In genomic region chr14:22766457-22767322, GRCh38 we compare ENCODE assay signal across 8 cellular contexts. TPM values are rescaled to one million over a fixed set of nuclear protein-coding genes. Genes with fewer than 3 reads are reported as not detected.
DNase-seq lines count a peak whose midpoint lies in the region; ATAC-seq and TF ChIP-seq lines count a peak whose summit lies in the region.

Gene OXA1L (plus strand): TSS chr14:22766688. CDS start chr14:22766702, 14 bp downstream.

- no peaks in the 10 kb centered on the region for H3K9me3 Mint-ChIP-seq in activated naive CD4-positive, alpha-beta T cell treated with anti-CD3 and anti-CD28 coated beads, Interleukin-2, amount 50 U/mL, for 24 hours

- peak within 1 kb of the TSS; percentile 73 for H3K4me3 ChIP-seq in HFF-Myc (replicated peaks; ENCODE audit: low read depth, low read length)

- H3K27ac Mint-ChIP-seq in activated naive CD4-positive, alpha-beta T cell treated with anti-CD3 and anti-CD28 coated beads, Interleukin-2, amount 50 U/mL, for 24 hours = peak within 1 kb of the TSS; percentile 99

- TF ChIP-seq CTCF in HFF-Myc (IDR thresholded peaks at IDR 0.05; ENCODE audit: low read depth, low read length, missing control alignments) = no peak

- peak within 1 kb of the TSS; percentile 96 for H3K4me3 Mint-ChIP-seq in activated naive CD4-positive, alpha-beta T cell treated with anti-CD3 and anti-CD28 coated beads, Interleukin-2, amount 50 U/mL, for 24 hours

- DNase-seq in GF-D8 (lab: John Stamatoyannopoulos, UW) (peak; percentile 94), HFF-Myc (ENCODE audit: extremely low read depth, low read depth) (peak; percentile 95), NCI-H1092 (lab: John Stamatoyannopoulos, UW) (peak; percentile 99), glomerular endothelial cell (ENCODE audit: extremely low read depth, low read depth, low spot score) (peak; percentile 90), occipital lobe (lab: John Stamatoyannopoulos, UW) (peak; percentile 88)

- H3K27me3 Mint-ChIP-seq in activated naive CD4-positive, alpha-beta T cell treated with anti-CD3 and anti-CD28 coated beads, Interleukin-2, amount 50 U/mL, for 24 hours = no peaks in the 10 kb centered on the region

- peak within 1 kb of the TSS; percentile 96 for H3K27ac ChIP-seq in temporal lobe (ENCODE audit: low read depth, low read length)

- H3K4me1 Mint-ChIP-seq in activated naive CD4-positive, alpha-beta T cell treated with anti-CD3 and anti-CD28 coated beads, Interleukin-2, amount 50 U/mL, for 24 hours = peaks cover 37% of the 10 kb centered on the region

- H3K36me3 Mint-ChIP-seq in activated naive CD4-positive, alpha-beta T cell treated with anti-CD3 and anti-CD28 coated beads, Interleukin-2, amount 50 U/mL, for 24 hours = peaks cover 44% of the 10 kb centered on the region

- ATAC-seq in SK-N-SH treated with all-trans-retinoic acid at 6 μM for 48 hours = peak; percentile 94

TF ChIP-seq in SK-N-SH treated with all-trans-retinoic acid at 6 μM for 48 hours, 23 proteins besides CTCF, POLR2A, EP300 and RAD21:
- TF ChIP-seq SNAI2 (CRISPR knock-in tag; IDR thresholded peaks at IDR 0.05) = peak; percentile 83
- TF ChIP-seq PPARA (CRISPR knock-in tag; IDR thresholded peaks at IDR 0.05; ENCODE audit: borderline replicate concordance) = peak; percentile 56; the same call in 1 of the 2 replicates
- TF ChIP-seq CSRNP3 (CRISPR knock-in tag; IDR thresholded peaks at IDR 0.05) = no peak

RNA-seq across cellular contexts. Expression of gene OXA1L, which starts in this region (rescaled TPM):
- total RNA-seq in glomerular endothelial cell (136 and 203 TPM in 2 replicates), occipital lobe (33.5 TPM), temporal lobe (22.6 TPM)

Comparison
In these comparisons a context has a peak if more than half of its experiments do, and no peak if none do; other contexts are left out.
1. Peak in every context shown above with its lines: DNase-seq, ATAC-seq, H3K4me3 ChIP-seq and H3K27ac ChIP-seq.